Comparison of ENCODE assay signal across 1 cellular context in genomic region chr2:3476386-3477033, GRCh38.
TF ChIP-seq lines count a peak whose summit lies in the region.

No MANE protein-coding gene starts in this region.

TF ChIP-seq in HepG2, 621 proteins besides CTCF, POLR2A, EP300 and RAD21 (continues in another document):
- TF ChIP-seq ATAD3A (CRISPR knock-in tag; IDR thresholded peaks at IDR 0.05) (no peak), ZNF10 (CRISPR knock-in tag; IDR thresholded peaks at IDR 0.05; ENCODE audit: borderline replicate concordance, low read depth) (no peak), ZSCAN9 (CRISPR knock-in tag; IDR thresholded peaks at IDR 0.05; ENCODE audit: borderline replicate concordance) (no peak), MAX (IDR thresholded peaks at IDR 0.05) (no peak), PHF20 (CRISPR knock-in tag; IDR thresholded peaks at IDR 0.05) (no peak), TCF7 (IDR thresholded peaks at IDR 0.05; ENCODE audit: low read depth) (no peak), TFDP1 (CRISPR knock-in tag; IDR thresholded peaks at IDR 0.05; ENCODE audit: borderline replicate concordance) (no peak), ZEB1 (IDR thresholded peaks at IDR 0.05; ENCODE audit: insufficient replicate concordance, low read depth) (no peak), GPBP1L1 (CRISPR knock-in tag; IDR thresholded peaks at IDR 0.05) (no peak), THRA (CRISPR knock-in tag; IDR thresholded peaks at IDR 0.05; ENCODE audit: borderline replicate concordance) (no peak), MEF2D (CRISPR knock-in tag; IDR thresholded peaks at IDR 0.05) (no peak), ZNF33A (CRISPR knock-in tag; IDR thresholded peaks at IDR 0.05; ENCODE audit: borderline replicate concordance) (no peak), ZNF530 (CRISPR knock-in tag; IDR thresholded peaks at IDR 0.05; ENCODE audit: low read depth) (no peak), ZNF558 (CRISPR knock-in tag; IDR thresholded peaks at IDR 0.05; ENCODE audit: borderline replicate concordance) (no peak), TGIF2 (CRISPR knock-in tag; IDR thresholded peaks at IDR 0.05) (no peak), FLYWCH1 (CRISPR knock-in tag; IDR thresholded peaks at IDR 0.05) (no peak), BCL6 (CRISPR knock-in tag; IDR thresholded peaks at IDR 0.05) (0 out of 2 replicates have a peak, but pooled peaks have one; percentile 22), HNF4G (IDR thresholded peaks at IDR 0.05; ENCODE audit: borderline replicate concordance, low read depth, low read length) (peak; percentile 10; the same call in 1 of the 2 replicates), HNF4G (CRISPR knock-in tag; IDR thresholded peaks at IDR 0.05; ENCODE audit: borderline replicate concordance, low read depth) (no peak), ETV5 (CRISPR knock-in tag; IDR thresholded peaks at IDR 0.05; ENCODE audit: borderline replicate concordance) (no peak), ZNF256 (CRISPR knock-in tag; conservative IDR thresholded peaks at IDR 0.05) (no peak), FOXP4 (CRISPR knock-in tag; IDR thresholded peaks at IDR 0.05) (0 out of 2 replicates have a peak, but pooled peaks have one; percentile 29), ESRRA (CRISPR knock-in tag; IDR thresholded peaks at IDR 0.05; ENCODE audit: low read depth) (no peak), MYC (CRISPR knock-in tag; IDR thresholded peaks at IDR 0.05; ENCODE audit: borderline replicate concordance) (peak; percentile 34; the same call in 1 of the 2 replicates), TRAFD1 (CRISPR knock-in tag; IDR thresholded peaks at IDR 0.05; ENCODE audit: borderline replicate concordance) (no peak), SAP130 (CRISPR knock-in tag; IDR thresholded peaks at IDR 0.05; ENCODE audit: low read depth) (peak; percentile 33; the same call in 1 of the 2 replicates), RBM22 (optimal IDR thresholded peaks at IDR 0.05; ENCODE audit: low read length) (no peak), ZNF547 (CRISPR knock-in tag; IDR thresholded peaks at IDR 0.05) (no peak), ATF7-NPFF (CRISPR knock-in tag; IDR thresholded peaks at IDR 0.05; ENCODE audit: low read depth) (no peak), TBX2 (CRISPR knock-in tag; IDR thresholded peaks at IDR 0.05; ENCODE audit: borderline replicate concordance) (no peak), SP5 (CRISPR knock-in tag; IDR thresholded peaks at IDR 0.05; ENCODE audit: borderline replicate concordance, low read depth) (no peak), CAMTA2 (CRISPR knock-in tag; IDR thresholded peaks at IDR 0.05; ENCODE audit: borderline replicate concordance) (no peak), TMF1 (CRISPR knock-in tag; IDR thresholded peaks at IDR 0.05; ENCODE audit: low read depth) (no peak), AFF4 (CRISPR knock-in tag; IDR thresholded peaks at IDR 0.05) (no peak), CREB3 (CRISPR knock-in tag; IDR thresholded peaks at IDR 0.05) (no peak), E2F2 (CRISPR knock-in tag; IDR thresholded peaks at IDR 0.05; ENCODE audit: borderline replicate concordance) (no peak), KLF11 (CRISPR knock-in tag; IDR thresholded peaks at IDR 0.05) (no peak), KAT8 (CRISPR knock-in tag; IDR thresholded peaks at IDR 0.05) (no peak), SIX1 (CRISPR knock-in tag; IDR thresholded peaks at IDR 0.05; ENCODE audit: borderline replicate concordance) (peak; percentile 84), SETDB1 (CRISPR knock-in tag; IDR thresholded peaks at IDR 0.05; ENCODE audit: borderline replicate concordance) (no peak), ASH2L (IDR thresholded peaks at IDR 0.05; ENCODE audit: insufficient read length, low read depth, low read length) (no peak), HDAC1 (CRISPR knock-in tag; IDR thresholded peaks at IDR 0.05) (peak; percentile 43; the same call in 1 of the 2 replicates), ZNF180 (CRISPR knock-in tag; IDR thresholded peaks at IDR 0.05; ENCODE audit: borderline replicate concordance, low read depth) (no peak), NCOA5 (CRISPR knock-in tag; IDR thresholded peaks at IDR 0.05) (no peak), SALL1 (CRISPR knock-in tag; IDR thresholded peaks at IDR 0.05) (peak; percentile 59; the same call in 1 of the 2 replicates), FOXO1 (CRISPR knock-in tag; IDR thresholded peaks at IDR 0.05) (no peak), ZNF383 (CRISPR knock-in tag; IDR thresholded peaks at IDR 0.05; ENCODE audit: borderline replicate concordance) (no peak), NFKBIZ (CRISPR knock-in tag; IDR thresholded peaks at IDR 0.05) (no peak), ZSCAN25 (CRISPR knock-in tag; IDR thresholded peaks at IDR 0.05) (no peak), SOX5 (CRISPR knock-in tag; IDR thresholded peaks at IDR 0.05; ENCODE audit: borderline replicate concordance) (peak; percentile 47; the same call in 1 of the 2 replicates), SIX4 (CRISPR knock-in tag; IDR thresholded peaks at IDR 0.05) (peak; percentile 90), HNRNPLL (IDR thresholded peaks at IDR 0.05; ENCODE audit: low read depth, low read length, poor library complexity, severe bottlenecking) (no peak), RXRA (CRISPR knock-in tag; IDR thresholded peaks at IDR 0.05) (peak; percentile 75), ZNF580 (CRISPR knock-in tag; IDR thresholded peaks at IDR 0.05; ENCODE audit: borderline replicate concordance, low read depth) (no peak), ZNF550 (CRISPR knock-in tag; IDR thresholded peaks at IDR 0.05; ENCODE audit: borderline replicate concordance) (no peak), ZNF331 (CRISPR knock-in tag; IDR thresholded peaks at IDR 0.05) (peak; percentile 42; the same call in 1 of the 2 replicates), ZNF451 (CRISPR knock-in tag; IDR thresholded peaks at IDR 0.05) (0 out of 2 replicates have a peak, but pooled peaks have one; percentile 38), ELF3 (CRISPR knock-in tag; IDR thresholded peaks at IDR 0.05) (no peak), ZNF30 (CRISPR knock-in tag; IDR thresholded peaks at IDR 0.05) (no peak)
